Comparison of ENCODE assay signal across 9 cellular contexts in the genomic region with DNA sequence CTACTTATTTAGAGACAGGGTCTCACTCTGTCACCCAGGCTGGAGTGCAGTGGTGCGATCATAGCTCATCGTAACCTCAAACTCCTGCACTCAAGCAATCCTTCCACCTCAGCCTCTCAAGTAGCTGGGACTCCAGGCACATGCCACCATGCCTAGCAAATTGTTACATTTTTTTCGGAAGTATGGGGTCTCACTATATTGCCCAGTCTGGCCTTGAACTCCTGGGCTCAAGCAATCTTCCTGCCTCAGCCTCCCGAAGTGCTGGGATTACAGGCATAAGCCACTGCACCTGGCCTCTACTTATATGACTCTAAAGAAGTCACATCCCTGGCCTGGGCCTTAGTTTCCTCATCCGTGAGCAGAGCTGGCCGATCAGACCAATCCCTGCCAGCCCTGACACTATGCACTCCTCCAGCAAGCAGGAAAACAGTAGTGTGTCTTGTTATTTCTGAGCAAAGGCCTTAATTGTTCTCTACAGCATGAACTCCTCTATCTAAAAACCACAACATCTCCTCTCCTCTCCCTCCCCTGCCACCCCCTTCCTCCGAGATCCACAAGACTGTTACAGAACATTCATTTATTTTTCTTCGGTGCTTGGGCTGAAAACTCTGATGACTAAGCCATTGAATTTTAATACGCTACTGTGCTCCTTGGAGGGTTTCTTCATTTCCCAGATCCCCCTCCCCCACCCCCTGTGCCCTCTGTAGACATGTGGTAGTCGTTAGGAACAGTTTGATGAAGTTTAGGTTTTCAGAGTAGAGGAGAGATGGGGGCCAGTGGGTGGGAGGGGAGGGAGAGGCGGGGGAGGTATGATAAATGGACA.
A peak's percentile ranks its signal among the peaks of the same experiment; 100 is the strongest.
DNase-seq lines count a peak whose midpoint lies in the region; ATAC-seq and TF ChIP-seq lines count a peak whose summit lies in the region.
"Had no signal": no experiment of that assay in that cellular context is flagged by ENCODE, and none has a peak within 500 bp of the region (broad histone marks: within the 10 kb centered on the region; RNA-seq: fewer than 3 reads in every experiment).

No MANE protein-coding gene starts in this region.

- H3K9me3 ChIP-seq in SJSA1 (replicated peaks), result no peaks in the 10 kb centered on the region
- H3K9me3 ChIP-seq: neutrophil had no signal

- H3K27me3 ChIP-seq in SJSA1 (replicated peaks), result no peaks in the 10 kb centered on the region
- H3K27me3 ChIP-seq: neutrophil had no signal

- H3K4me1 ChIP-seq in SJSA1 (replicated peaks), result peaks cover 44% of the 10 kb centered on the region

- DNase-seq in GM04503 (ENCODE audit: low read depth), result peak; percentile 82
- peak; percentile 93 to 95 for DNase-seq in SJSA1 (ENCODE audit: low read depth in 1 of 2, low spot score in 2 of 2)
- DNase-seq in fibroblast of the aortic adventitia (ENCODE audit: low read depth), result peak; percentile 95
- peak; percentile 98 for DNase-seq in renal cortical epithelial cell (ENCODE audit: low read depth)
- DNase-seq in iPS-NIHi11 (ENCODE audit: low spot score), result no peak
- no peak for DNase-seq in activated gamma-delta T cell treated with Interleukin-2 at 50 U/mL for 16 hours
- DNase-seq in T-helper 1 cell, result no peak

- no peak for ATAC-seq in HG03135 (IDR thresholded peaks at IDR 0.05; ENCODE audit: unreplicated experiment)

- no peak for TF ChIP-seq CTCF in fibroblast of the aortic adventitia (IDR thresholded peaks at IDR 0.05; ENCODE audit: insufficient read depth, low read length)

- H3K4me3 ChIP-seq in SJSA1, result no peak overlapping the region
- no peak overlapping the region for H3K4me3 ChIP-seq in fibroblast of the aortic adventitia (ENCODE audit: low read depth, low read length)

- H3K27ac ChIP-seq in SJSA1, result no peak overlapping the region
- H3K27ac ChIP-seq: neutrophil had no signal

- no peaks in the 10 kb centered on the region for H3K36me3 ChIP-seq in SJSA1
- H3K36me3 ChIP-seq: neutrophil had no signal

Comparison
In these comparisons a context has a peak if more than half of its experiments do, and no peak if none do; other contexts are left out.
1. DNase-seq: peak in GM04503 (single experiment), SJSA1 (2 of 2), fibroblast of the aortic adventitia (single experiment) and renal cortical epithelial cell (single experiment); none in iPS-NIHi11 (single experiment), activated gamma-delta T cell treated with Interleukin-2 at 50 U/mL for 16 hours (single experiment) and T-helper 1 cell (0 of 5).